In the genomic region with DNA sequence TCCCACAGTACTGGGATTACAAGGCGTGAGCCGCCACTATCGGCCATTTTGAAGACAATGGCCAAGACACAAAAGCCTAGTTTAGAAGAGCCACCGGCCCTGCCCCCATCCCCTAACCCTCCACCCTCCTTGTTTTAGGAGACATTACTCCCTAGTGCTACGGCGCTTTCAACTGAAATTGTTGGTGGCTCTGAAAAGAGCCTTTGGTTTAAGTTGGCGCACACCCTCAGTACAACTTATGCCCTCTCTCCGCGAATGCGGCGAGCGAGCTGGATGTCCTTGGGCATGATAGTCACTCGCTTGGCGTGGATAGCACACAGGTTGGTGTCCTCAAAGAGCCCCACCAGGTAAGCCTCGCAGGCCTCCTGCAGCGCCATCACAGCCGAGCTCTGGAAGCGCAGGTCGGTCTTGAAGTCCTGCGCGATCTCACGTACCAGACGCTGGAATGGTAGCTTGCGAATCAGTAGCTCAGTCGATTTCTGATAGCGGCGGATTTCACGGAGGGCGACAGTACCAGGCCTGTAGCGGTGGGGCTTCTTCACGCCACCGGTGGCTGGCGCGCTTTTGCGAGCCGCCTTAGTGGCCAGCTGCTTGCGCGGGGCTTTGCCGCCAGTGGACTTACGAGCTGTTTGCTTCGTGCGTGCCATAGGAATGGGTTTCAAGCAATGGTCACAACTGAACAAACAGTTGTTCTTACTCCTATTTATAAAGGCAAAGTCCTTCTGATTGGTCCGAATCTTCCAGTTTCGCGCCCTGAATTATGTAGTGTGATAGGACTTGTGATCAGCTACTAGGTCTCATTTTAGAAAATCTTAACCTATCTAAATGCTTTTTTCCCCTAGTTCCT, we compare ENCODE assay signal across 2 cellular contexts.
TF ChIP-seq lines count a peak whose summit lies in the region.

No MANE protein-coding gene starts in this region.

TF ChIP-seq in HEK293, 187 proteins besides CTCF, POLR2A, EP300 and RAD21 (continued from another document):
- TF ChIP-seq ZNF677 (tag by site-specific recombination; IDR thresholded peaks at IDR 0.05), result no peak
- TF ChIP-seq ZNF701 (tag by site-specific recombination; IDR thresholded peaks at IDR 0.05), result no peak
- 0 out of 2 replicates have a peak, but pooled peaks have one; percentile 46 for TF ChIP-seq ZNF341 (tag by site-specific recombination; IDR thresholded peaks at IDR 0.05; ENCODE audit: low read depth)
- TF ChIP-seq SCRT2 (tag by site-specific recombination; IDR thresholded peaks at IDR 0.05), result peak; percentile 39; the same call in 1 of the 2 replicates
- TF ChIP-seq, protein P1, sequence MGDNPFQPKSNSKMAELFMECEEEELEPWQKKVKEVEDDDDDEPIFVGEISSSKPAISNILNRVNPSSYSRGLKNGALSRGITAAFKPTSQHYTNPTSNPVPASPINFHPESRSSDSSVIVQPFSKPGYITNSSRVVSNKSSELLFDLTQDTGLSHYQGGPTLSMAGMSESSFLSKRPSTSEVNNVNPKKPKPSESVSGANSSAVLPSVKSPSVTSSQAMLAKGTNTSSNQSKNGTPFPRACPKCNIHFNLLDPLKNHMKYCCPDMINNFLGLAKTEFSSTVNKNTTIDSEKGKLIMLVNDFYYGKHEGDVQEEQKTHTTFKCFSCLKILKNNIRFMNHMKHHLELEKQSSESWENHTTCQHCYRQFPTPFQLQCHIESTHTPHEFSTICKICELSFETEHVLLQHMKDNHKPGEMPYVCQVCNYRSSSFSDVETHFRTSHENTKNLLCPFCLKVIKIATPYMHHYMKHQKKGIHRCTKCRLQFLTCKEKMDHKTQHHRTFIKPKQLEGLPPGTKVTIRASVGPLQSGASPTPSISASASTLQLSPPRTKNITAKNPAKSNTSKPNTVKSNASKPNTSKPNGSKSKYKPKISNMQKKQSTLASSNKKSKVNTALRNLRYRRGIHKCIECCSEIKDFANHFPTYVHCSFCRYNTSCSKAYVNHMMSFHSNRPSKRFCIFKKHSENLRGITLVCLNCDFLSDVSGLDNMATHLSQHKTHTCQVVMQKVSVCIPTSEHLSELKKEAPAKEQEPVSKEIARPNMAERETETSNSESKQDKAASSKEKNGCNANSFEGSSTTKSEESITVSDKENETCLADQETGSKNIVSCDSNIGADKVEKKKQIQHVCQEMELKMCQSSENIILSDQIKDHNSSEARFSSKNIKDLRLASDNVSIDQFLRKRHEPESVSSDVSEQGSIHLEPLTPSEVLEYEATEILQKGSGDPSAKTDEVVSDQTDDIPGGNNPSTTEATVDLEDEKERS (tag by site-specific recombination; IDR thresholded peaks at IDR 0.05), result no peak
- 0 out of 2 replicates have a peak, but pooled peaks have one; percentile 22 for TF ChIP-seq YY1 (tag by site-specific recombination; IDR thresholded peaks at IDR 0.05)
- no peak for TF ChIP-seq KLF1 (tag by site-specific recombination; IDR thresholded peaks at IDR 0.05)
- no peak for TF ChIP-seq KLF8 (tag by site-specific recombination; IDR thresholded peaks at IDR 0.05)
- TF ChIP-seq ZNF335 (tag by site-specific recombination; conservative IDR thresholded peaks at IDR 0.05), result peak; percentile 58
- no peak for TF ChIP-seq ZNF133 (tag by site-specific recombination; IDR thresholded peaks at IDR 0.05)
- TF ChIP-seq ZNF114 (tag by site-specific recombination; IDR thresholded peaks at IDR 0.05), result no peak

TF ChIP-seq in GM12878, 131 proteins besides CTCF, POLR2A, EP300 and RAD21 (continued from another document and continues in another):
- TF ChIP-seq, protein P2, sequence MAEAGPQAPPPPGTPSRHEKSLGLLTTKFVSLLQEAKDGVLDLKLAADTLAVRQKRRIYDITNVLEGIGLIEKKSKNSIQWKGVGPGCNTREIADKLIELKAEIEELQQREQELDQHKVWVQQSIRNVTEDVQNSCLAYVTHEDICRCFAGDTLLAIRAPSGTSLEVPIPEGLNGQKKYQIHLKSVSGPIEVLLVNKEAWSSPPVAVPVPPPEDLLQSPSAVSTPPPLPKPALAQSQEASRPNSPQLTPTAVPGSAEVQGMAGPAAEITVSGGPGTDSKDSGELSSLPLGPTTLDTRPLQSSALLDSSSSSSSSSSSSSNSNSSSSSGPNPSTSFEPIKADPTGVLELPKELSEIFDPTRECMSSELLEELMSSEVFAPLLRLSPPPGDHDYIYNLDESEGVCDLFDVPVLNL (IDR thresholded peaks at IDR 0.05; ENCODE audit: low read depth, low read length), result no peak
- TF ChIP-seq STAT1 (conservative IDR thresholded peaks at IDR 0.05) (no peak), NR2C2 (IDR thresholded peaks at IDR 0.05; ENCODE audit: borderline replicate concordance, control insufficient read depth, insufficient read length, low read depth) (no peak), PML (IDR thresholded peaks at IDR 0.05; ENCODE audit: low read length) (peak; percentile 95), NRF1 (conservative IDR thresholded peaks at IDR 0.05; ENCODE audit: low read depth, low read length) (no peak), JUNB (IDR thresholded peaks at IDR 0.05) (no peak), DPF2 (IDR thresholded peaks at IDR 0.05) (0 out of 2 replicates have a peak, but pooled peaks have one; percentile 8), PAX8 (IDR thresholded peaks at IDR 0.05) (peak; percentile 3; the same call in 1 of the 2 replicates), SRF (IDR thresholded peaks at IDR 0.05; ENCODE audit: low read depth in 2 of 2, low read length in 2 of 2) (no peak), BACH1 (IDR thresholded peaks at IDR 0.05; ENCODE audit: borderline replicate concordance) (peak; percentile 88), BMI1 (IDR thresholded peaks at IDR 0.05; ENCODE audit: borderline replicate concordance) (no peak), JUND (IDR thresholded peaks at IDR 0.05; ENCODE audit: low read depth, low read length) (no peak), RAD51 (IDR thresholded peaks at IDR 0.05) (no peak), MEF2A (IDR thresholded peaks at IDR 0.05; ENCODE audit: insufficient read depth, low read depth, low read length) (0 out of 2 replicates have a peak, but pooled peaks have one; percentile 6), SIX5 (IDR thresholded peaks at IDR 0.05; ENCODE audit: low read depth, low read length, severe bottlenecking) (no peak), NR2F1 (conservative IDR thresholded peaks at IDR 0.05) (0 out of 2 replicates have a peak, but pooled peaks have one; percentile 7), POU2F2 (IDR thresholded peaks at IDR 0.05; ENCODE audit: borderline replicate concordance, low read depth, low read length) (peak; percentile 96; the same call in 2 of the 3 replicates), TCF12 (IDR thresholded peaks at IDR 0.05; ENCODE audit: low read depth, low read length) (peak; percentile 84; the same call in 1 of the 2 replicates), ZNF24 (IDR thresholded peaks at IDR 0.05) (no peak), SIN3A (IDR thresholded peaks at IDR 0.05; ENCODE audit: low read depth, low read length) (no peak), NFYA (IDR thresholded peaks at IDR 0.05; ENCODE audit: borderline replicate concordance, low read depth, low read length) (no peak), RBBP5 (conservative IDR thresholded peaks at IDR 0.05) (no peak), NFIC (IDR thresholded peaks at IDR 0.05; ENCODE audit: low read depth, low read length) (peak; percentile 76), SUZ12 (IDR thresholded peaks at IDR 0.05; ENCODE audit: unreplicated experiment) (no peak), RELA (IDR thresholded peaks at IDR 0.05; ENCODE audit: borderline replicate concordance, partially characterized antibody) (peak; percentile 12), SP1 (IDR thresholded peaks at IDR 0.05; ENCODE audit: low read depth, low read length) (peak; percentile 25), GABPA (IDR thresholded peaks at IDR 0.05; ENCODE audit: low read depth) (no peak), TCF3 (IDR thresholded peaks at IDR 0.05; ENCODE audit: borderline replicate concordance, insufficient read depth, low read depth, low read length) (peak; percentile 96), SPI1 (IDR thresholded peaks at IDR 0.05; ENCODE audit: borderline replicate concordance, insufficient read depth, low read depth, low read length) (no peak)
- TF ChIP-seq, protein P3, sequence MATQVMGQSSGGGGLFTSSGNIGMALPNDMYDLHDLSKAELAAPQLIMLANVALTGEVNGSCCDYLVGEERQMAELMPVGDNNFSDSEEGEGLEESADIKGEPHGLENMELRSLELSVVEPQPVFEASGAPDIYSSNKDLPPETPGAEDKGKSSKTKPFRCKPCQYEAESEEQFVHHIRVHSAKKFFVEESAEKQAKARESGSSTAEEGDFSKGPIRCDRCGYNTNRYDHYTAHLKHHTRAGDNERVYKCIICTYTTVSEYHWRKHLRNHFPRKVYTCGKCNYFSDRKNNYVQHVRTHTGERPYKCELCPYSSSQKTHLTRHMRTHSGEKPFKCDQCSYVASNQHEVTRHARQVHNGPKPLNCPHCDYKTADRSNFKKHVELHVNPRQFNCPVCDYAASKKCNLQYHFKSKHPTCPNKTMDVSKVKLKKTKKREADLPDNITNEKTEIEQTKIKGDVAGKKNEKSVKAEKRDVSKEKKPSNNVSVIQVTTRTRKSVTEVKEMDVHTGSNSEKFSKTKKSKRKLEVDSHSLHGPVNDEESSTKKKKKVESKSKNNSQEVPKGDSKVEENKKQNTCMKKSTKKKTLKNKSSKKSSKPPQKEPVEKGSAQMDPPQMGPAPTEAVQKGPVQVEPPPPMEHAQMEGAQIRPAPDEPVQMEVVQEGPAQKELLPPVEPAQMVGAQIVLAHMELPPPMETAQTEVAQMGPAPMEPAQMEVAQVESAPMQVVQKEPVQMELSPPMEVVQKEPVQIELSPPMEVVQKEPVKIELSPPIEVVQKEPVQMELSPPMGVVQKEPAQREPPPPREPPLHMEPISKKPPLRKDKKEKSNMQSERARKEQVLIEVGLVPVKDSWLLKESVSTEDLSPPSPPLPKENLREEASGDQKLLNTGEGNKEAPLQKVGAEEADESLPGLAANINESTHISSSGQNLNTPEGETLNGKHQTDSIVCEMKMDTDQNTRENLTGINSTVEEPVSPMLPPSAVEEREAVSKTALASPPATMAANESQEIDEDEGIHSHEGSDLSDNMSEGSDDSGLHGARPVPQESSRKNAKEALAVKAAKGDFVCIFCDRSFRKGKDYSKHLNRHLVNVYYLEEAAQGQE (IDR thresholded peaks at IDR 0.05; ENCODE audit: low read depth, low read length), result 0 out of 2 replicates have a peak, but pooled peaks have one; percentile 8
- TF ChIP-seq, protein P4, sequence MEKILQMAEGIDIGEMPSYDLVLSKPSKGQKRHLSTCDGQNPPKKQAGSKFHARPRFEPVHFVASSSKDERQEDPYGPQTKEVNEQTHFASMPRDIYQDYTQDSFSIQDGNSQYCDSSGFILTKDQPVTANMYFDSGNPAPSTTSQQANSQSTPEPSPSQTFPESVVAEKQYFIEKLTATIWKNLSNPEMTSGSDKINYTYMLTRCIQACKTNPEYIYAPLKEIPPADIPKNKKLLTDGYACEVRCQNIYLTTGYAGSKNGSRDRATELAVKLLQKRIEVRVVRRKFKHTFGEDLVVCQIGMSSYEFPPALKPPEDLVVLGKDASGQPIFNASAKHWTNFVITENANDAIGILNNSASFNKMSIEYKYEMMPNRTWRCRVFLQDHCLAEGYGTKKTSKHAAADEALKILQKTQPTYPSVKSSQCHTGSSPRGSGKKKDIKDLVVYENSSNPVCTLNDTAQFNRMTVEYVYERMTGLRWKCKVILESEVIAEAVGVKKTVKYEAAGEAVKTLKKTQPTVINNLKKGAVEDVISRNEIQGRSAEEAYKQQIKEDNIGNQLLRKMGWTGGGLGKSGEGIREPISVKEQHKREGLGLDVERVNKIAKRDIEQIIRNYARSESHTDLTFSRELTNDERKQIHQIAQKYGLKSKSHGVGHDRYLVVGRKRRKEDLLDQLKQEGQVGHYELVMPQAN (conservative IDR thresholded peaks at IDR 0.05), result no peak
- TF ChIP-seq, protein P5, sequence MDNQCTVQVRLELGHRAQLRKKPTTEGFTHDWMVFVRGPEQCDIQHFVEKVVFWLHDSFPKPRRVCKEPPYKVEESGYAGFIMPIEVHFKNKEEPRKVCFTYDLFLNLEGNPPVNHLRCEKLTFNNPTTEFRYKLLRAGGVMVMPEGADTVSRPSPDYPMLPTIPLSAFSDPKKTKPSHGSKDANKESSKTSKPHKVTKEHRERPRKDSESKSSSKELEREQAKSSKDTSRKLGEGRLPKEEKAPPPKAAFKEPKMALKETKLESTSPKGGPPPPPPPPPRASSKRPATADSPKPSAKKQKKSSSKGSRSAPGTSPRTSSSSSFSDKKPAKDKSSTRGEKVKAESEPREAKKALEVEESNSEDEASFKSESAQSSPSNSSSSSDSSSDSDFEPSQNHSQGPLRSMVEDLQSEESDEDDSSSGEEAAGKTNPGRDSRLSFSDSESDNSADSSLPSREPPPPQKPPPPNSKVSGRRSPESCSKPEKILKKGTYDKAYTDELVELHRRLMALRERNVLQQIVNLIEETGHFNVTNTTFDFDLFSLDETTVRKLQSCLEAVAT (IDR thresholded peaks at IDR 0.05), result peak; percentile 97
- TF ChIP-seq, protein P6, sequence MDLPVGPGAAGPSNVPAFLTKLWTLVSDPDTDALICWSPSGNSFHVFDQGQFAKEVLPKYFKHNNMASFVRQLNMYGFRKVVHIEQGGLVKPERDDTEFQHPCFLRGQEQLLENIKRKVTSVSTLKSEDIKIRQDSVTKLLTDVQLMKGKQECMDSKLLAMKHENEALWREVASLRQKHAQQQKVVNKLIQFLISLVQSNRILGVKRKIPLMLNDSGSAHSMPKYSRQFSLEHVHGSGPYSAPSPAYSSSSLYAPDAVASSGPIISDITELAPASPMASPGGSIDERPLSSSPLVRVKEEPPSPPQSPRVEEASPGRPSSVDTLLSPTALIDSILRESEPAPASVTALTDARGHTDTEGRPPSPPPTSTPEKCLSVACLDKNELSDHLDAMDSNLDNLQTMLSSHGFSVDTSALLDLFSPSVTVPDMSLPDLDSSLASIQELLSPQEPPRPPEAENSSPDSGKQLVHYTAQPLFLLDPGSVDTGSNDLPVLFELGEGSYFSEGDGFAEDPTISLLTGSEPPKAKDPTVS (IDR thresholded peaks at IDR 0.05; ENCODE audit: low read depth, low read length), result no peak
- TF ChIP-seq, protein P7, sequence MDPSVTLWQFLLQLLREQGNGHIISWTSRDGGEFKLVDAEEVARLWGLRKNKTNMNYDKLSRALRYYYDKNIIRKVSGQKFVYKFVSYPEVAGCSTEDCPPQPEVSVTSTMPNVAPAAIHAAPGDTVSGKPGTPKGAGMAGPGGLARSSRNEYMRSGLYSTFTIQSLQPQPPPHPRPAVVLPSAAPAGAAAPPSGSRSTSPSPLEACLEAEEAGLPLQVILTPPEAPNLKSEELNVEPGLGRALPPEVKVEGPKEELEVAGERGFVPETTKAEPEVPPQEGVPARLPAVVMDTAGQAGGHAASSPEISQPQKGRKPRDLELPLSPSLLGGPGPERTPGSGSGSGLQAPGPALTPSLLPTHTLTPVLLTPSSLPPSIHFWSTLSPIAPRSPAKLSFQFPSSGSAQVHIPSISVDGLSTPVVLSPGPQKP (IDR thresholded peaks at IDR 0.05; ENCODE audit: low read depth, low read length), result peak; percentile 74; the same call in 1 of the 2 replicates
- TF ChIP-seq, protein P8, sequence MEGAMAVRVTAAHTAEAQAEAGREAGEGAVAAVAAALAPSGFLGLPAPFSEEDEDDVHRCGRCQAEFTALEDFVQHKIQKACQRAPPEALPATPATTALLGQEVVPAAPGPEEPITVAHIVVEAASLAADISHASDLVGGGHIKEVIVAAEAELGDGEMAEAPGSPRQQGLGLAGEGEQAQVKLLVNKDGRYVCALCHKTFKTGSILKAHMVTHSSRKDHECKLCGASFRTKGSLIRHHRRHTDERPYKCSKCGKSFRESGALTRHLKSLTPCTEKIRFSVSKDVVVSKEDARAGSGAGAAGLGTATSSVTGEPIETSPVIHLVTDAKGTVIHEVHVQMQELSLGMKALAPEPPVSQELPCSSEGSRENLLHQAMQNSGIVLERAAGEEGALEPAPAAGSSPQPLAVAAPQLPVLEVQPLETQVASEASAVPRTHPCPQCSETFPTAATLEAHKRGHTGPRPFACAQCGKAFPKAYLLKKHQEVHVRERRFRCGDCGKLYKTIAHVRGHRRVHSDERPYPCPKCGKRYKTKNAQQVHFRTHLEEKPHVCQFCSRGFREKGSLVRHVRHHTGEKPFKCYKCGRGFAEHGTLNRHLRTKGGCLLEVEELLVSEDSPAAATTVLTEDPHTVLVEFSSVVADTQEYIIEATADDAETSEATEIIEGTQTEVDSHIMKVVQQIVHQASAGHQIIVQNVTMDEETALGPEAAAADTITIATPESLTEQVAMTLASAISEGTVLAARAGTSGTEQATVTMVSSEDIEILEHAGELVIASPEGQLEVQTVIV (IDR thresholded peaks at IDR 0.05; ENCODE audit: borderline replicate concordance, partially characterized antibody), result no peak
